11 cellular contexts compared by ENCODE assay signal in genomic region chr20:62159835-62160234, GRCh38. TPM values are rescaled to one million over a fixed set of nuclear protein-coding genes. Genes with fewer than 3 reads are reported as not detected.
DNase-seq lines count a peak whose midpoint lies in the region; ATAC-seq, FAIRE-seq and TF ChIP-seq lines count a peak whose summit lies in the region.
"Had no signal": no experiment of that assay in that cellular context is flagged by ENCODE, and none has a peak within 500 bp of the region (broad histone marks: within the 10 kb centered on the region; RNA-seq: fewer than 3 reads in every experiment).

No MANE protein-coding gene starts in this region.

- H3K9me1 ChIP-seq in K562 (ENCODE audit: control insufficient read depth, insufficient read depth, low read length): peaks cover 5% of the 10 kb centered on the region

- H3K4me1 ChIP-seq in K562 (replicated peaks in 1 of 2; ENCODE audit: control insufficient read depth in 2 of 2, insufficient read depth in 2 of 2, low read length in 2 of 2): peaks cover 2 to 50% of the 10 kb centered on the region in 2 experiments; a peak in 3 of 5 replicates

- TF ChIP-seq RAD21 in K562 (CRISPR knock-in tag; conservative IDR thresholded peaks at IDR 0.05 in 1 of 2, IDR thresholded peaks at IDR 0.05 in 1 of 2): no peak

- ATAC-seq in GM19351 (IDR thresholded peaks at IDR 0.05; ENCODE audit: unreplicated experiment): peak; percentile 67
- no peak for ATAC-seq in K562
- ATAC-seq in HG02610 (IDR thresholded peaks at IDR 0.05; ENCODE audit: unreplicated experiment): no peak
- no peak for ATAC-seq in GM21381 (IDR thresholded peaks at IDR 0.05; ENCODE audit: unreplicated experiment)
- ATAC-seq: naive thymus-derived CD4-positive, alpha-beta T cell had no signal

- H3K4me2 ChIP-seq in K562 (ENCODE audit: insufficient read depth, low read length): no peak overlapping the region

- H3K9me3 ChIP-seq in K562 (replicated peaks; ENCODE audit: control insufficient read depth, insufficient read depth, low read depth, low read length): no peaks in the 10 kb centered on the region

- BruUV-seq in K562 (replicated peaks; lab: Mats Ljungman, UMichigan): no TSS peak

- peak; percentile 56 for DNase-seq in RPMI7951 (ENCODE audit: low read depth)
- DNase-seq in K562 (ENCODE audit: extremely low read depth in 1 of 4, low spot score in 3 of 4): peak in 1 of 4 experiments; percentile 42
- peak; percentile 31 to 38 for DNase-seq in stimulated activated CD4-positive, alpha-beta T cell treated with anti-CD3 and anti-CD28 coated beads, Interleukin-4, amount 100 ng/mL, for 4 hours
- DNase-seq in D721Med (ENCODE audit: insufficient read length, low spot score): no peak
- no peak for DNase-seq in NCI-H526 (lab: John Stamatoyannopoulos, UW)
- DNase-seq: GDM1, Kasumi-1 had no signal

- no peak for FAIRE-seq in K562 (lab: Jason Lieb, UNC)
- FAIRE-seq in D721Med (lab: Jason Lieb, UNC): no peak

- CTCF ChIA-PET in K562 (lab: Yijun Ruan, JAX; ENCODE audit: low intra/inter-chr PET ratio): no interaction called here

- peaks cover 18% of the 10 kb centered on the region for H4K20me1 ChIP-seq in K562 (replicated peaks; ENCODE audit: control insufficient read depth, insufficient read depth, low read length)

- 85% methylated on average over 12 of the region's 14 CpGs for WGBS in K562 (ENCODE audit: insufficient coverage, low coverage, missing lambda C conversion rate)

- no peak overlapping the region for H3K4me3 ChIP-seq in K562

- intact Hi-C loops in K562 (cut with micrococcal nuclease): loop anchor here (5.0 kb wide), 1 partner anchor 148 kb away; no protein-coding TSS in a partner anchor

- in situ Hi-C loops in K562 (cut with MboI): no loop called here

- H3K9ac ChIP-seq in K562 (ENCODE audit: insufficient read depth in 1 of 2, low read depth in 2 of 2, low read length in 2 of 2): peak overlapping the region in 1 of 2 experiments; percentile 58; a peak in 1 of 4 replicates

- H3K36me3 ChIP-seq in K562 (ENCODE audit: control insufficient read depth, insufficient read depth, low read length): peaks cover 90% of the 10 kb centered on the region; the same call in 2 of the 3 replicates

- peaks cover 44% of the 10 kb centered on the region for H3K79me2 ChIP-seq in K562 (ENCODE audit: control insufficient read depth, insufficient read depth, low read length)

- POLR2A ChIA-PET in K562 (lab: Yijun Ruan, JAX): no interaction called here

- no peak overlapping the region for H2AFZ ChIP-seq in K562 (ENCODE audit: low read depth, low read length)

- no peak for TF ChIP-seq EP300 in K562 (IDR thresholded peaks at IDR 0.05; ENCODE audit: low read length)

- H3K27me3 ChIP-seq in K562 (ENCODE audit: control insufficient read depth in 2 of 2, insufficient read depth in 2 of 2, low read length in 2 of 2): no peaks in the 10 kb centered on the region

- TF ChIP-seq POLR2A in K562 (conservative IDR thresholded peaks at IDR 0.05): no peak

- TF ChIP-seq CTCF in K562 (IDR thresholded peaks at IDR 0.05 in 2 of 3, conservative IDR thresholded peaks at IDR 0.05 in 1 of 3; ENCODE audit: insufficient read depth in 2 of 3, low read depth in 1 of 3, low read length in 3 of 3): no peak
- TF ChIP-seq CTCF in D721Med (IDR thresholded peaks at IDR 0.05; ENCODE audit: insufficient read depth, missing control alignments): no peak

- H3K27ac ChIP-seq in K562 (ENCODE audit: extremely low read depth, low read depth, low read length): no peak overlapping the region; the same call in 2 of the 3 replicates

RNA-seq across cellular contexts. Expression of gene SS18L1, which starts 16.3 kb away (rescaled TPM):
- total RNA-seq in RPMI7951 (2014; rRNA removed; shearing (Covaris generic)): 8.6 and 10.7 TPM in 2 replicates
- 73.1 and 90.7 TPM in 2 replicates for total RNA-seq in K562 (2011; cell fraction: chromatin; rRNA removed; ENCODE audit: low replicate concordance)
- 42.7 and 52.5 TPM in 2 replicates for total RNA-seq in K562 (2011; cell fraction: nucleolus; rRNA removed)
- 50.7 and 61.9 TPM in 2 replicates for total RNA-seq in K562 (2011; cell fraction: nucleoplasm; rRNA removed)
- total RNA-seq in K562 (2014; rRNA removed): 17.5 and 22.4 TPM in 2 replicates
- 10.8 and 12.8 TPM in 2 replicates for total RNA-seq in K562 (2014; rRNA removed; fragmentation: Illumina TruSeq; extraction: Trizol)
- total RNA-seq in K562 (2015; rRNA removed; fragmentation: Illumina TruSeq; extraction: Trizol): 15.1 and 15.2 TPM in 2 replicates
- total RNA-seq in K562 (2021): 21.1 and 21.3 TPM in 2 replicates
- polyA plus RNA-seq in K562 (2011; rRNA removed): 19.6 and 22.3 TPM in 2 replicates
- polyA plus RNA-seq in K562 (2011; cell fraction: cytosol; rRNA removed): 20.5 and 44.1 TPM in 2 replicates
- 37.1 and 62.5 TPM in 2 replicates for polyA plus RNA-seq in K562 (2011; cell fraction: nucleus; rRNA removed)
- 15.5 and 18.1 TPM in 2 replicates for polyA plus RNA-seq in K562 (2012)
- 14.9 and 15.3 TPM in 2 replicates for polyA plus RNA-seq in K562 (2014; fragmentation: Illumina TruSeq; extraction: Trizol)
- polyA plus RNA-seq in K562 (2014; fragmentation: Nextera tagmentation; extraction: Ambion mirVana): 1 to 10 TPM; 2.7 to 3.0 TPM
- polyA plus RNA-seq in K562 (2014; rRNA removed): 28.3 and 32.6 TPM in 2 replicates
- polyA minus RNA-seq in K562 (2011; rRNA and poly(A)+ RNA removed): 7.9 and 11.9 TPM in 2 replicates
- 13.6 and 15.9 TPM in 2 replicates for polyA minus RNA-seq in K562 (2011; cell fraction: cytosol; rRNA and poly(A)+ RNA removed)
- 21.1 and 22.5 TPM in 2 replicates for polyA minus RNA-seq in K562 (2011; cell fraction: nucleus; rRNA and poly(A)+ RNA removed)

RNA-seq across cellular contexts. Expression of gene PSMA7, which starts 16.6 kb away (rescaled TPM):
- 878 and 1,048 TPM in 2 replicates for total RNA-seq in RPMI7951 (2014; rRNA removed; shearing (Covaris generic))
- 103 and 137 TPM in 2 replicates for total RNA-seq in K562 (2011; cell fraction: chromatin; rRNA removed; ENCODE audit: low replicate concordance)
- total RNA-seq in K562 (2011; cell fraction: nucleolus; rRNA removed): 121 and 134 TPM in 2 replicates
- 107 and 114 TPM in 2 replicates for total RNA-seq in K562 (2011; cell fraction: nucleoplasm; rRNA removed)
- 490 and 510 TPM in 2 replicates for total RNA-seq in K562 (2014; rRNA removed)
- total RNA-seq in K562 (2014; rRNA removed; fragmentation: Illumina TruSeq; extraction: Trizol): 263 and 283 TPM in 2 replicates
- total RNA-seq in K562 (2015; rRNA removed; fragmentation: Illumina TruSeq; extraction: Trizol): 289 and 308 TPM in 2 replicates
- 413 and 431 TPM in 2 replicates for total RNA-seq in K562 (2021)
- polyA plus RNA-seq in K562 (2011; rRNA removed): 404 and 422 TPM in 2 replicates
- 449 and 653 TPM in 2 replicates for polyA plus RNA-seq in K562 (2011; cell fraction: cytosol; rRNA removed)
- polyA plus RNA-seq in K562 (2011; cell fraction: nucleus; rRNA removed): 316 and 321 TPM in 2 replicates
- polyA plus RNA-seq in K562 (2012): 293 and 411 TPM in 2 replicates
- 257 and 356 TPM in 2 replicates for polyA plus RNA-seq in K562 (2014; fragmentation: Illumina TruSeq; extraction: Trizol)
- 100 to 1,000 TPM; 303 to 393 TPM for polyA plus RNA-seq in K562 (2014; fragmentation: Nextera tagmentation; extraction: Ambion mirVana)
- 472 and 507 TPM in 2 replicates for polyA plus RNA-seq in K562 (2014; rRNA removed)
- 166 and 211 TPM in 2 replicates for polyA minus RNA-seq in K562 (2011; rRNA and poly(A)+ RNA removed)
- polyA minus RNA-seq in K562 (2011; cell fraction: cytosol; rRNA and poly(A)+ RNA removed): 85.6 and 105 TPM in 2 replicates
- 46.9 and 66.2 TPM in 2 replicates for polyA minus RNA-seq in K562 (2011; cell fraction: nucleus; rRNA and poly(A)+ RNA removed)

RNA-seq across cellular contexts. Expression of gene MTG2, which starts 23.0 kb away (rescaled TPM):
- 21.1 and 28.1 TPM in 2 replicates for total RNA-seq in RPMI7951 (2014; rRNA removed; shearing (Covaris generic))
- total RNA-seq in K562 (2011; cell fraction: chromatin; rRNA removed; ENCODE audit: low replicate concordance): 78.3 and 113 TPM in 2 replicates
- 67.9 and 70.7 TPM in 2 replicates for total RNA-seq in K562 (2011; cell fraction: nucleolus; rRNA removed)
- total RNA-seq in K562 (2011; cell fraction: nucleoplasm; rRNA removed): 77.2 and 104 TPM in 2 replicates
- 44.6 and 63.8 TPM in 2 replicates for total RNA-seq in K562 (2014; rRNA removed)
- 21.5 and 21.7 TPM in 2 replicates for total RNA-seq in K562 (2014; rRNA removed; fragmentation: Illumina TruSeq; extraction: Trizol)
- total RNA-seq in K562 (2015; rRNA removed; fragmentation: Illumina TruSeq; extraction: Trizol): 39.6 and 44.5 TPM in 2 replicates
- 65.1 and 67.5 TPM in 2 replicates for total RNA-seq in K562 (2021)
- 32.3 and 33.1 TPM in 2 replicates for polyA plus RNA-seq in K562 (2011; rRNA removed)
- 43.6 and 66.7 TPM in 2 replicates for polyA plus RNA-seq in K562 (2011; cell fraction: cytosol; rRNA removed)
- 27.6 and 41.4 TPM in 2 replicates for polyA plus RNA-seq in K562 (2011; cell fraction: nucleus; rRNA removed)
- polyA plus RNA-seq in K562 (2012): 35.8 and 52.8 TPM in 2 replicates
- 53.9 and 66.5 TPM in 2 replicates for polyA plus RNA-seq in K562 (2014; fragmentation: Illumina TruSeq; extraction: Trizol)
- 1 to 10 TPM; 8.7 to 9.3 TPM for polyA plus RNA-seq in K562 (2014; fragmentation: Nextera tagmentation; extraction: Ambion mirVana)
- 58.9 and 67.2 TPM in 2 replicates for polyA plus RNA-seq in K562 (2014; rRNA removed)
- 20.0 and 26.4 TPM in 2 replicates for polyA minus RNA-seq in K562 (2011; rRNA and poly(A)+ RNA removed)
- 21.5 and 30.5 TPM in 2 replicates for polyA minus RNA-seq in K562 (2011; cell fraction: cytosol; rRNA and poly(A)+ RNA removed)
- polyA minus RNA-seq in K562 (2011; cell fraction: nucleus; rRNA and poly(A)+ RNA removed): 14.5 and 18.4 TPM in 2 replicates

RNA-seq across cellular contexts. Expression of gene LSM14B, which starts 37.6 kb away (rescaled TPM):
- total RNA-seq in RPMI7951 (2014; rRNA removed; shearing (Covaris generic)): 39.4 and 39.9 TPM in 2 replicates
- 47.0 and 71.4 TPM in 2 replicates for total RNA-seq in K562 (2011; cell fraction: chromatin; rRNA removed; ENCODE audit: low replicate concordance)
- total RNA-seq in K562 (2011; cell fraction: nucleolus; rRNA removed): 35.4 and 42.2 TPM in 2 replicates
- 57.3 and 73.7 TPM in 2 replicates for total RNA-seq in K562 (2011; cell fraction: nucleoplasm; rRNA removed)
- 20.2 and 24.8 TPM in 2 replicates for total RNA-seq in K562 (2014; rRNA removed)
- 12.8 and 13.1 TPM in 2 replicates for total RNA-seq in K562 (2014; rRNA removed; fragmentation: Illumina TruSeq; extraction: Trizol)
- total RNA-seq in K562 (2015; rRNA removed; fragmentation: Illumina TruSeq; extraction: Trizol): 21.2 and 21.8 TPM in 2 replicates
- 32.7 and 36.0 TPM in 2 replicates for total RNA-seq in K562 (2021)
- polyA plus RNA-seq in K562 (2011; rRNA removed): 22.6 and 25.8 TPM in 2 replicates
- 19.5 and 43.4 TPM in 2 replicates for polyA plus RNA-seq in K562 (2011; cell fraction: cytosol; rRNA removed)
- 40.4 and 59.2 TPM in 2 replicates for polyA plus RNA-seq in K562 (2011; cell fraction: nucleus; rRNA removed)
- polyA plus RNA-seq in K562 (2012): 25.9 and 36.4 TPM in 2 replicates
- polyA plus RNA-seq in K562 (2014; fragmentation: Illumina TruSeq; extraction: Trizol): 19.5 and 25.0 TPM in 2 replicates
- under 1 TPM; 0.66 to 0.83 TPM for polyA plus RNA-seq in K562 (2014; fragmentation: Nextera tagmentation; extraction: Ambion mirVana)
- 26.5 and 27.8 TPM in 2 replicates for polyA plus RNA-seq in K562 (2014; rRNA removed)
- 16.3 and 20.9 TPM in 2 replicates for polyA minus RNA-seq in K562 (2011; rRNA and poly(A)+ RNA removed)
- polyA minus RNA-seq in K562 (2011; cell fraction: cytosol; rRNA and poly(A)+ RNA removed): 13.7 and 20.2 TPM in 2 replicates
- polyA minus RNA-seq in K562 (2011; cell fraction: nucleus; rRNA and poly(A)+ RNA removed): 14.7 and 21.3 TPM in 2 replicates

Comparison
In these comparisons a context has a peak if more than half of its experiments do, and no peak if none do; other contexts are left out.
1. DNase-seq: peak in RPMI7951 (single experiment) and stimulated activated CD4-positive, alpha-beta T cell treated with anti-CD3 and anti-CD28 coated beads, Interleukin-4, amount 100 ng/mL, for 4 hours (2 of 2); none in D721Med (single experiment) and NCI-H526 (0 of 2).